8 cellular contexts compared by ENCODE assay signal in the genomic region with DNA sequence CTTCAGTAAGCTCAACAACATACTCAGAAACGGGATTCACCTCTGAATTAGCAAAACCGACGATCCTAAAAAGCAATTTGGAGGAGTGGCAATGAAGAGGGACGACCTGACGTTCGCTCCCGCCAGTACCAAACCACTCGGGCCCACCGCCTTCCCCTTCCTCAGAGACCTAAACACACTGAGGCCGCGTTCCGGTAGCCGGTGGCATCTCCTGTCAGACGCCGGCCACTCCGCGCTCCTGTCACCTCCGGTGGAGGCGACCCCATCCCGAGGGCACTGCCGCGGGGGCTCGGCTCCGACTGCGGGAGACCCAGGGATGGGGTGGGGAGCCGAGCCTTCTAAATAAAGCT. TPM values are rescaled to one million over a fixed set of nuclear protein-coding genes. Genes with fewer than 3 reads are reported as not detected.
DNase-seq lines count a peak whose midpoint lies in the region; TF ChIP-seq lines count a peak whose summit lies in the region.

No MANE protein-coding gene starts in this region.

- TF ChIP-seq CTCF in adrenal gland (IDR thresholded peaks at IDR 0.05) = no peak

- H3K27me3 ChIP-seq in HAP-1 (ENCODE audit: low read depth) = no peaks in the 10 kb centered on the region
- H3K27me3 ChIP-seq in adrenal gland = no peaks in the 10 kb centered on the region
- H3K27me3 ChIP-seq in iPS-20b (ENCODE audit: insufficient read depth, low read length) = no peaks in the 10 kb centered on the region

- DNase-seq in EH (ENCODE audit: low read depth) (peak; percentile 23), HAP-1 (ENCODE audit: low spot score in 2 of 2) (peak in 1 of 2 experiments; percentile 42), NCI-H2227 treated with DMSO at 0.1 percent for 48 hours (lab: John Stamatoyannopoulos, UW) (peak; percentile 0), adrenal gland (peak; percentile 30 to 59 (median 39)), glomerular visceral epithelial cell (ENCODE audit: extremely low spot score) (no peak), LoVo (ENCODE audit: low spot score) (no peak)
- DNase-seq in stimulated activated CD4-positive, alpha-beta T cell treated with anti-CD3 and anti-CD28 coated beads, Interleukin-15, amount 100 ng/mL, for 24 hours = peak; percentile 56

- WGBS in adrenal gland, 4 donors = 0 to 1% (median 0%) methylated on average over 8 to 26 of the region's 26 CpGs

- H3K27ac ChIP-seq in adrenal gland (peak overlapping the region; percentile 44 to 99 (median 80)), iPS-20b (ENCODE audit: low read length) (no peak overlapping the region)

- no peak for TF ChIP-seq POLR2A in adrenal gland (IDR thresholded peaks at IDR 0.05)

- peak overlapping the region; percentile 87; the same call in 1 of the 2 replicates for H3K9ac ChIP-seq in iPS-20b (ENCODE audit: low read depth, low read length)

- H3K4me1 ChIP-seq in HAP-1 = peaks cover 19% of the 10 kb centered on the region
- H3K4me1 ChIP-seq in adrenal gland (replicated peaks in 1 of 2) = peaks cover 22 to 44% of the 10 kb centered on the region in 2 donors
- no peaks in the 10 kb centered on the region for H3K4me1 ChIP-seq in iPS-20b (ENCODE audit: insufficient read depth, low read length)

- in situ Hi-C loops in HAP-1 (cut with MboI; ENCODE audit: low sequenced_read_pairs) = no loop called here

- H3K9me3 ChIP-seq in HAP-1 (no peaks in the 10 kb centered on the region), adrenal gland (replicated peaks in 1 of 3) (no peaks in the 10 kb centered on the region), iPS-20b (ENCODE audit: insufficient read depth, low read depth, low read length) (no peaks in the 10 kb centered on the region)

- H3K36me3 ChIP-seq in HAP-1 (replicated peaks) = peaks cover 4% of the 10 kb centered on the region; the same call in 1 of the 2 replicates
- no peaks in the 10 kb centered on the region for H3K36me3 ChIP-seq in adrenal gland (replicated peaks in 1 of 2)
- H3K36me3 ChIP-seq in iPS-20b (ENCODE audit: insufficient read depth, low read depth, low read length) = no peaks in the 10 kb centered on the region

- H3K4me3 ChIP-seq in HAP-1 = peak overlapping the region; percentile 100
- peak overlapping the region; percentile 60 to 100 (median 76) for H3K4me3 ChIP-seq in adrenal gland
- peak overlapping the region; percentile 81 for H3K4me3 ChIP-seq in iPS-20b (ENCODE audit: low read length)

- intact Hi-C loops in adrenal gland (cut with DNase I) = no loop called here

RNA-seq across cellular contexts. Expression of gene PPP6C, which starts 0.6 kb away (rescaled TPM):
- 10 to 100 TPM; 30.8 to 71.1 (median 48.0) TPM for total RNA-seq in adrenal gland
- 10 to 100 TPM; 15.9 to 51.0 (median 17.1) TPM for polyA plus RNA-seq in adrenal gland

RNA-seq across cellular contexts. Expression of gene RABEPK, which starts 11.4 kb away (rescaled TPM):
- 10 to 100 TPM; 11.0 to 22.5 (median 16.4) TPM for total RNA-seq in adrenal gland
- polyA plus RNA-seq in adrenal gland = 10 to 100 TPM; 16.7 to 27.3 (median 17.2) TPM

RNA-seq across cellular contexts. Expression of gene SCAI, which starts 45.7 kb away (rescaled TPM):
- 10 to 100 TPM in 4 of 8 donors, 1 to 10 TPM in 4; 7.8 to 19.6 (median 11.7) TPM for total RNA-seq in adrenal gland
- polyA plus RNA-seq in adrenal gland = 1 to 10 TPM; 1.4 to 6.3 (median 3.1) TPM

RNA-seq across cellular contexts. Expression of gene HSPA5, which starts 52.2 kb away (rescaled TPM):
- total RNA-seq in adrenal gland = 100 to 1,000 TPM in 5 of 8 donors, 10 to 100 TPM in 3; 62.7 to 551 (median 133) TPM
- 100 to 1,000 TPM in 1 of 3 donors, 10 to 100 TPM in 2; 30.0 to 677 (median 40.6) TPM for polyA plus RNA-seq in adrenal gland

Comparison
In these comparisons a context has a peak if more than half of its experiments do, and no peak if none do; other contexts are left out.
1. DNase-seq: peak in EH (single experiment), NCI-H2227 treated with DMSO at 0.1 percent for 48 hours (single experiment), adrenal gland (7 of 7) and stimulated activated CD4-positive, alpha-beta T cell treated with anti-CD3 and anti-CD28 coated beads, Interleukin-15, amount 100 ng/mL, for 24 hours (single experiment); none in glomerular visceral epithelial cell (single experiment) and LoVo (single experiment).
2. Peak in every context shown above with its lines, with median percentiles within 50 percentile points of each other: H3K4me3 ChIP-seq.